Comparison of ENCODE assay signal across 20 cellular contexts in the genomic region with DNA sequence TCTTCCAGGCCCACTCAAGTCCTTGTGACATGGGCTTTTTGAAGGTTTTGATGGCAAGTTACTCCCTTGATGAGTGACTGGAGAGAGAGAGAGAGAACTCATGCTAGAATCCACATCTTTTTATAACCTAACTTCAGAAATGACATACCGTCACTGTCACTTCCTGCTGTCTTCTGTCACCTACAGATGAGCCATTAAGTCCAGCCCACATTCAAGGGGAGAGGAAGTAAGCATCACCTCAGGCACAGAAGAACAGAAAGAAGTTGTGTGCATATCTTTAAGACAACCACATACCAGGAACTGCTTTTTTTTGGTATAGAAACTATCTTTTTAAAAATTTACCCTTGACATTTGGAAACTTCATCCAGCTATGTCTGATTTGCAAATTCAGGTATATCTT. TPM values are rescaled to one million over a fixed set of nuclear protein-coding genes. Genes with fewer than 3 reads are reported as not detected.
DNase-seq lines count a peak whose midpoint lies in the region; ATAC-seq and TF ChIP-seq lines count a peak whose summit lies in the region.
"Had no signal": no experiment of that assay in that cellular context is flagged by ENCODE, and none has a peak within 500 bp of the region (broad histone marks: within the 10 kb centered on the region; RNA-seq: fewer than 3 reads in every experiment).

No MANE protein-coding gene starts in this region.

- no peaks in the 10 kb centered on the region for H3K36me3 ChIP-seq in CD8-positive, alpha-beta T cell (ENCODE audit: insufficient read depth, low read length)
- H3K36me3 ChIP-seq in HCT116 (ENCODE audit: control insufficient read depth in 1 of 2, insufficient read depth in 2 of 2, low read length in 2 of 2), result no peaks in the 10 kb centered on the region
- no peaks in the 10 kb centered on the region for H3K36me3 ChIP-seq in OCI-LY1 (ENCODE audit: insufficient read depth, low read length)
- H3K36me3 ChIP-seq in endodermal cell (ENCODE audit: control insufficient read depth, insufficient read depth, low read length), result no peaks in the 10 kb centered on the region
- H3K36me3 ChIP-seq: colonic mucosa, suprapubic skin had no signal

- CTCF ChIA-PET in CD8-positive, alpha-beta T cell (lab: Charles Lee), result interaction anchor here (0.7 kb wide), 1 partner anchor 11 kb away, joined by 4 read pairs; no protein-coding TSS in a partner anchor
- CTCF ChIA-PET in HCT116 (lab: Charles Lee), result interaction anchor here (0.8 kb wide), 1 partner anchor 8 kb away, joined by 3 read pairs; no protein-coding TSS in a partner anchor

- TF ChIP-seq RAD21 in HCT116 (IDR thresholded peaks at IDR 0.05; ENCODE audit: low read depth), result no peak

- H2AFZ ChIP-seq in HCT116 (ENCODE audit: low read depth, low read length, poor library complexity, severe bottlenecking) (peak overlapping the region; percentile 3), OCI-LY1 (ENCODE audit: low read length) (peak overlapping the region; percentile 44)

- no peak overlapping the region for H3K27ac Mint-ChIP-seq in CD8-positive, alpha-beta T cell
- H3K27ac Mint-ChIP-seq in endodermal cell, result no peak overlapping the region
- H3K27ac Mint-ChIP-seq: nephron, WTC11 had no signal

- ATAC-seq in CD8-positive, alpha-beta T cell, result peak; percentile 79
- ATAC-seq in HCT116 (no peak), GM21367 (IDR thresholded peaks at IDR 0.05; ENCODE audit: unreplicated experiment) (no peak), HG02852 (IDR thresholded peaks at IDR 0.05; ENCODE audit: unreplicated experiment) (no peak), GM21723 (IDR thresholded peaks at IDR 0.05; ENCODE audit: unreplicated experiment) (no peak)
- ATAC-seq: WTC11 had no signal

- no peaks in the 10 kb centered on the region for H3F3A ChIP-seq in OCI-LY1 (ENCODE audit: insufficient read depth, low read length)

- no peaks in the 10 kb centered on the region for H3K79me2 ChIP-seq in HCT116 (ENCODE audit: insufficient read depth, low read length)
- H3K79me2 ChIP-seq in OCI-LY1 (ENCODE audit: insufficient read depth, low read length), result no peaks in the 10 kb centered on the region

- H3K9me3 Mint-ChIP-seq in CD8-positive, alpha-beta T cell, result peaks cover 12% of the 10 kb centered on the region
- peaks cover 7% of the 10 kb centered on the region for H3K9me3 Mint-ChIP-seq in endodermal cell

- H3K4me2 ChIP-seq in HCT116 (ENCODE audit: low read length) (no peak overlapping the region), OCI-LY1 (ENCODE audit: low read length) (peak overlapping the region; percentile 36; the same call in 1 of the 2 replicates)

- H3K4me3 ChIP-seq in CD8-positive, alpha-beta T cell (ENCODE audit: low read depth, low read length), result no peak overlapping the region
- no peak overlapping the region for H3K4me3 ChIP-seq in HCT116 (replicated peaks in 1 of 2; ENCODE audit: low read depth in 1 of 2, low read length in 2 of 2)
- H3K4me3 ChIP-seq in OCI-LY1 (ENCODE audit: low read depth, low read length, poor library complexity, severe bottlenecking), result peak overlapping the region; percentile 29
- H3K4me3 ChIP-seq in endodermal cell (ENCODE audit: low read length), result no peak overlapping the region
- H3K4me3 ChIP-seq: colonic mucosa, suprapubic skin had no signal

- RAD21 ChIA-PET in HCT116 (lab: Charles Lee; ENCODE audit: low non-redundant PET in 1 of 2, low total read pairs in 2 of 2, uncharacterized antibody in 2 of 2, unreplicated experiment in 2 of 2), result no interaction called here

- no peak for DNase-seq in CD8-positive, alpha-beta T cell
- DNase-seq in HCT116 (ENCODE audit: low read depth, low spot score) (no peak), endodermal cell (peak; percentile 39), OCI-M2 (lab: John Stamatoyannopoulos, UW; ENCODE audit: unreplicated experiment) (no peak)
- DNase-seq: activated naive CD4-positive, alpha-beta T cell treated with Interleukin-2 at 50 U/mL for 16 hours; colonic mucosa; EL; mammary epithelial cell; NCI-H1694 treated with DMSO at 0.1 percent for 48 hours; NCI-H226; NK-92 treated with Interleukin-12 subunit alpha and Interleukin-12 subunit beta, amount 100 ng/mL, for 24 hours; SHP77 treated with DMSO at 0.1 percent for 48 hours; stimulated activated CD4-positive, alpha-beta T cell treated with anti-CD3 and anti-CD28 coated beads, Interleukin-2, amount 100 ng/mL, for 48 hours had no signal

- TF ChIP-seq POLR2A in HCT116 (IDR thresholded peaks at IDR 0.05; ENCODE audit: borderline replicate concordance, extremely low read depth, insufficient read depth, insufficient read length), result no peak

- TF ChIP-seq CTCF in CD8-positive, alpha-beta T cell (IDR thresholded peaks at IDR 0.05), result no peak
- TF ChIP-seq CTCF in HCT116 (IDR thresholded peaks at IDR 0.05 in 2 of 3, conservative IDR thresholded peaks at IDR 0.05 in 1 of 3; ENCODE audit: borderline replicate concordance in 1 of 3, insufficient read depth in 1 of 3, low read depth in 2 of 3, low read length in 2 of 3), result no peak
- TF ChIP-seq CTCF in OCI-LY1 (IDR thresholded peaks at IDR 0.05; ENCODE audit: low read length), result no peak
- TF ChIP-seq CTCF in endodermal cell (conservative IDR thresholded peaks at IDR 0.05), result no peak

- no peaks in the 10 kb centered on the region for H4K20me1 ChIP-seq in HCT116 (ENCODE audit: insufficient read depth)
- H4K20me1 ChIP-seq in OCI-LY1 (ENCODE audit: insufficient read depth, low read length), result no peaks in the 10 kb centered on the region

- no peak overlapping the region for H3K9ac ChIP-seq in HCT116 (ENCODE audit: low read length)
- no peak overlapping the region for H3K9ac ChIP-seq in OCI-LY1 (ENCODE audit: low read length)
- H3K9ac ChIP-seq in endodermal cell (ENCODE audit: extremely low read depth, low read length, poor library complexity, severe bottlenecking), result no peak overlapping the region

- no peaks in the 10 kb centered on the region for H3K4me1 Mint-ChIP-seq in CD8-positive, alpha-beta T cell (ENCODE audit: low read depth)
- H3K4me1 Mint-ChIP-seq in endodermal cell, result no peaks in the 10 kb centered on the region
- H3K4me1 Mint-ChIP-seq: nephron had no signal

- no peaks in the 10 kb centered on the region for H3K9me2 ChIP-seq in HCT116 (ENCODE audit: insufficient read depth)
- no peaks in the 10 kb centered on the region for H3K9me2 ChIP-seq in OCI-LY1 (ENCODE audit: low read depth, low read length)

- no peak overlapping the region for H3K27ac ChIP-seq in CD8-positive, alpha-beta T cell (ENCODE audit: low read depth, low read length)
- H3K27ac ChIP-seq in HCT116 (ENCODE audit: low read depth, low read length) (no peak overlapping the region), OCI-LY1 (ENCODE audit: low read depth, low read length, poor library complexity, severe bottlenecking) (no peak overlapping the region), endodermal cell (ENCODE audit: low read depth, low read length) (no peak overlapping the region)
- H3K27ac ChIP-seq: colonic mucosa, suprapubic skin had no signal

- no peak overlapping the region for H3K4me3 Mint-ChIP-seq in CD8-positive, alpha-beta T cell
- H3K4me3 Mint-ChIP-seq in endodermal cell, result no peak overlapping the region
- H3K4me3 Mint-ChIP-seq: nephron, WTC11 had no signal

- no peaks in the 10 kb centered on the region for H3K36me3 Mint-ChIP-seq in CD8-positive, alpha-beta T cell
- no peaks in the 10 kb centered on the region for H3K36me3 Mint-ChIP-seq in endodermal cell (ENCODE audit: low read depth)

- no peaks in the 10 kb centered on the region for H3K9me3 ChIP-seq in CD8-positive, alpha-beta T cell (ENCODE audit: low read length)
- H3K9me3 ChIP-seq in HCT116 (ENCODE audit: control insufficient read depth in 1 of 2, insufficient read depth in 1 of 2, low read depth in 1 of 2, low read length in 2 of 2), result no peaks in the 10 kb centered on the region; a peak in 1 of 4 replicates
- peaks cover 3% of the 10 kb centered on the region; the same call in 1 of the 2 replicates for H3K9me3 ChIP-seq in OCI-LY1 (ENCODE audit: low read length)
- H3K9me3 ChIP-seq in endodermal cell (ENCODE audit: control insufficient read depth, low read length), result no peaks in the 10 kb centered on the region
- H3K9me3 ChIP-seq: colonic mucosa had no signal

- intact Hi-C loops in CD8-positive, alpha-beta T cell (cut with DNase I, micrococcal nuclease), result no loop called here
- intact Hi-C loops in HCT116 (cut with micrococcal nuclease), result no loop called here

- no peaks in the 10 kb centered on the region for H3K27me3 ChIP-seq in CD8-positive, alpha-beta T cell (ENCODE audit: insufficient read depth, low read length)
- no peaks in the 10 kb centered on the region for H3K27me3 ChIP-seq in HCT116 (ENCODE audit: insufficient read depth, low read length)
- H3K27me3 ChIP-seq in OCI-LY1 (ENCODE audit: insufficient read depth, low read length), result no peaks in the 10 kb centered on the region
- peaks cover 3% of the 10 kb centered on the region for H3K27me3 ChIP-seq in endodermal cell (ENCODE audit: control insufficient read depth, insufficient read depth, low read length, poor library complexity, severe bottlenecking)
- H3K27me3 ChIP-seq: colonic mucosa had no signal

- 88% methylated on average over 1 of the region's 1 CpG; no CpG with 5 or more reads in 1 of the 2 experiments for WGBS in endodermal cell (ENCODE audit: insufficient coverage in 1 of 2, insufficient read length in 1 of 2), 2 experiments

- H3K4me1 ChIP-seq in CD8-positive, alpha-beta T cell (ENCODE audit: insufficient read depth, low read length), result no peaks in the 10 kb centered on the region
- H3K4me1 ChIP-seq in HCT116 (ENCODE audit: control insufficient read depth in 1 of 2, insufficient read depth in 2 of 2, low read length in 2 of 2) (no peaks in the 10 kb centered on the region), OCI-LY1 (ENCODE audit: insufficient read depth, low read length, severe bottlenecking) (peaks cover 10% of the 10 kb centered on the region), endodermal cell (ENCODE audit: control insufficient read depth, insufficient read depth, low read length) (no peaks in the 10 kb centered on the region)
- H3K4me1 ChIP-seq: colonic mucosa, suprapubic skin had no signal

- no TSS peak for BruUV-seq in HCT116 (replicated peaks; lab: Mats Ljungman, UMichigan)

- POLR2A ChIA-PET in CD8-positive, alpha-beta T cell (lab: Charles Lee), result interaction anchor here (0.7 kb wide), 2 partner anchors 1011 to 1082 kb away, joined by 3 to 4 read pairs; no protein-coding TSS in a partner anchor
- POLR2A ChIA-PET in HCT116 (lab: Charles Lee), result no interaction called here

- H3K27me3 Mint-ChIP-seq in CD8-positive, alpha-beta T cell (ENCODE audit: low read depth), result no peaks in the 10 kb centered on the region
- H3K27me3 Mint-ChIP-seq in endodermal cell (ENCODE audit: insufficient read depth), result peaks cover 2% of the 10 kb centered on the region

TF ChIP-seq in HCT116, 20 proteins besides CTCF, POLR2A, EP300 and RAD21 (continues in another document):
- no peak for TF ChIP-seq CEBPB (IDR thresholded peaks at IDR 0.05; ENCODE audit: low read depth)

RNA-seq across cellular contexts. Expression of gene TXNRD3, which starts 16.6 kb away (rescaled TPM):
- total RNA-seq in CD8-positive, alpha-beta T cell, result 1 to 10 TPM; 1.6 to 1.7 TPM
- total RNA-seq in HCT116 (2021; ENCODE audit: unreplicated experiment), result 19.3 TPM
- polyA plus RNA-seq in HCT116 (2012), result 17.9 and 18.0 TPM in 2 replicates
- 10 to 100 TPM; 13.1 to 18.1 TPM for total RNA-seq in endodermal cell
- polyA plus RNA-seq in endodermal cell (2013, experiment 1 of 2), result 7.7 TPM
- 6.2 TPM for polyA plus RNA-seq in endodermal cell (2013, experiment 2 of 2)

RNA-seq across cellular contexts. Expression of gene CHCHD6, which starts 32.5 kb away (rescaled TPM):
- 1 to 10 TPM; 6.2 to 6.4 TPM for total RNA-seq in CD8-positive, alpha-beta T cell
- total RNA-seq in HCT116 (2021; ENCODE audit: unreplicated experiment), result 36.3 TPM
- polyA plus RNA-seq in HCT116 (2012), result 43.2 and 47.3 TPM in 2 replicates
- total RNA-seq in endodermal cell, result 10 to 100 TPM; 23.6 to 34.4 TPM
- polyA plus RNA-seq in endodermal cell (2013, experiment 1 of 2), result 42.5 TPM
- polyA plus RNA-seq in endodermal cell (2013, experiment 2 of 2), result 39.8 TPM
